Comparison of ENCODE assay signal across 18 cellular contexts in the genomic region with DNA sequence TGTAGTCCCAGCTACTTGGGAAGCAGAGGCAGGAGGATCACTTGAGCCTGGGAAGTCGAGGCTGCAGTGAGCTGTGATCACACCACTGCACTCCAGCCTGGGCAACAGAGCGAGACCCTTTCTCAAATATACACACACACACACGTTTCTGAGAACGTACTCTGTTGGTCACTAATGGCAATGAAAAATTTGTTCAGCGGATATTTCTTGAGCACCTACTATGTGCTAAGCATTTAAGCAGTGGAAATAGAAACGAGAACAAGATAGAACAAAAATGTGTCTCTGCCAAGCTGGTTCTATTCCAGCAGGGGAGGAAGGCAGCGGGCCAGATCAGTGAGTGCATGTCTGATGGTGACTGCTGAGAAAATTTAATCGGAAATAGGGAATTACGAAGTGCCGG. TPM values are rescaled to one million over a fixed set of nuclear protein-coding genes. Genes with fewer than 3 reads are reported as not detected.
DNase-seq lines count a peak whose midpoint lies in the region; ATAC-seq and TF ChIP-seq lines count a peak whose summit lies in the region.
"Had no signal": no experiment of that assay in that cellular context is flagged by ENCODE, and none has a peak within 500 bp of the region (broad histone marks: within the 10 kb centered on the region; RNA-seq: fewer than 3 reads in every experiment).

No MANE protein-coding gene starts in this region.

- peak overlapping the region; percentile 71 for H3K27ac Mint-ChIP-seq in activated CD4-positive, alpha-beta T cell treated with anti-CD3 and anti-CD28 coated beads, Interleukin-2, amount 10 ng/mL, durations not matched to agents 24 days and 14 days
- H3K27ac Mint-ChIP-seq in IgD-negative memory B cell, result peak overlapping the region in 2 of 3 donors; percentile 38 to 91
- H3K27ac Mint-ChIP-seq in activated naive CD8-positive, alpha-beta T cell treated with anti-CD3 and anti-CD28 coated beads, Interleukin-2, amount 10 ng/mL, durations not matched to agents 7 days and 5 days, result peak overlapping the region; percentile 80
- peak overlapping the region; percentile 84 to 97 for H3K27ac Mint-ChIP-seq in natural killer cell

- TF ChIP-seq POLR2A in uterus (IDR thresholded peaks at IDR 0.05), result no peak
- no peak for TF ChIP-seq POLR2A in prostate gland (IDR thresholded peaks at IDR 0.05)

- ATAC-seq in activated naive CD8-positive, alpha-beta T cell treated with anti-CD3 and anti-CD28 coated beads, Interleukin-2, amount 10 ng/mL, durations not matched to agents 7 days and 5 days (ENCODE audit: low read depth), result no peak
- ATAC-seq in natural killer cell, result no peak
- ATAC-seq: psoas muscle had no signal

- POLR2A ChIA-PET in activated naive CD8-positive, alpha-beta T cell treated with anti-CD3 and anti-CD28 coated beads, Interleukin-2, amount 10 ng/mL, durations not matched to agents 7 days and 5 days (lab: Charles Lee), result interaction anchor here (0.8 to 1.6 kb wide), 3 partner anchors 26 to 121 kb away, joined by 4 read pairs; partner anchors contain the start of genes ARPC1A and BUD31

- no peaks in the 10 kb centered on the region for H3K36me3 ChIP-seq in uterus
- H3K36me3 ChIP-seq in prostate gland, result peaks cover 0 to 1% of the 10 kb centered on the region in 2 donors

- peaks cover 42% of the 10 kb centered on the region for H3K36me3 Mint-ChIP-seq in activated CD4-positive, alpha-beta T cell treated with anti-CD3 and anti-CD28 coated beads, Interleukin-2, amount 10 ng/mL, durations not matched to agents 24 days and 14 days (ENCODE audit: low read depth)
- peaks cover 5% of the 10 kb centered on the region for H3K36me3 Mint-ChIP-seq in IgD-negative memory B cell
- H3K36me3 Mint-ChIP-seq in activated naive CD8-positive, alpha-beta T cell treated with anti-CD3 and anti-CD28 coated beads, Interleukin-2, amount 10 ng/mL, durations not matched to agents 7 days and 5 days, result peaks cover 22% of the 10 kb centered on the region
- H3K36me3 Mint-ChIP-seq in natural killer cell, result no peaks in the 10 kb centered on the region

- H3K4me3 ChIP-seq in uterus (no peak overlapping the region), prostate gland (no peak overlapping the region)
- H3K4me3 ChIP-seq: BLaER1, psoas muscle, smooth muscle cell had no signal

- H3K4me3 Mint-ChIP-seq in activated CD4-positive, alpha-beta T cell treated with anti-CD3 and anti-CD28 coated beads, Interleukin-2, amount 10 ng/mL, durations not matched to agents 24 days and 14 days, result no peak overlapping the region
- H3K4me3 Mint-ChIP-seq in IgD-negative memory B cell, result peak overlapping the region in 2 of 4 donors; percentile 41 to 43
- no peak overlapping the region for H3K4me3 Mint-ChIP-seq in activated naive CD8-positive, alpha-beta T cell treated with anti-CD3 and anti-CD28 coated beads, Interleukin-2, amount 10 ng/mL, durations not matched to agents 7 days and 5 days
- no peak overlapping the region for H3K4me3 Mint-ChIP-seq in natural killer cell

- no peaks in the 10 kb centered on the region for H3K9me3 Mint-ChIP-seq in activated CD4-positive, alpha-beta T cell treated with anti-CD3 and anti-CD28 coated beads, Interleukin-2, amount 10 ng/mL, durations not matched to agents 24 days and 14 days
- peaks cover 0 to 2% (median 0%) of the 10 kb centered on the region in 3 donors for H3K9me3 Mint-ChIP-seq in IgD-negative memory B cell
- H3K9me3 Mint-ChIP-seq in activated naive CD8-positive, alpha-beta T cell treated with anti-CD3 and anti-CD28 coated beads, Interleukin-2, amount 10 ng/mL, durations not matched to agents 7 days and 5 days, result no peaks in the 10 kb centered on the region
- H3K9me3 Mint-ChIP-seq in natural killer cell, result no peaks in the 10 kb centered on the region

- no peak for DNase-seq in activated CD4-positive, alpha-beta T cell treated with anti-CD3 and anti-CD28 coated beads, Interleukin-2, amount 10 ng/mL, durations not matched to agents 24 days and 14 days
- no peak for DNase-seq in activated CD4-positive, alpha-beta T cell treated with anti-CD3 and anti-CD28 coated beads, Interleukin-2, amount 50 U/mL, for 1 hour
- DNase-seq in activated naive CD8-positive, alpha-beta T cell treated with anti-CD3 and anti-CD28 coated beads, Interleukin-2, amount 10 ng/mL, durations not matched to agents 7 days and 5 days, result no peak
- no peak for DNase-seq in natural killer cell
- DNase-seq in uterus, result no peak
- no peak for DNase-seq in NCI-H2029 treated with DMSO at 0.1 percent for 48 hours (lab: John Stamatoyannopoulos, UW)
- no peak for DNase-seq in prostate gland (ENCODE audit: low spot score)
- DNase-seq: H7; mammary epithelial cell; NCI-H1417; NCI-H2171 treated with DMSO at 0.1 percent for 48 hours; psoas muscle; SHP77 treated with DMSO at 0.1 percent for 48 hours; stimulated activated CD4-positive, alpha-beta T cell treated with anti-CD3 and anti-CD28 coated beads, Interleukin-4, amount 100 ng/mL, for 1 hour; substantia nigra had no signal

- H3K9me3 ChIP-seq in uterus (no peaks in the 10 kb centered on the region), prostate gland (no peaks in the 10 kb centered on the region)
- H3K9me3 ChIP-seq: BLaER1, psoas muscle had no signal

- H3K4me1 Mint-ChIP-seq in activated CD4-positive, alpha-beta T cell treated with anti-CD3 and anti-CD28 coated beads, Interleukin-2, amount 10 ng/mL, durations not matched to agents 24 days and 14 days, result peaks cover 36% of the 10 kb centered on the region
- H3K4me1 Mint-ChIP-seq in IgD-negative memory B cell (peaks cover 21 to 31% (median 23%) of the 10 kb centered on the region in 3 donors), natural killer cell (peaks cover 37 to 64% of the 10 kb centered on the region in 2 donors)
- peaks cover 34% of the 10 kb centered on the region for H3K4me1 Mint-ChIP-seq in activated naive CD8-positive, alpha-beta T cell treated with anti-CD3 and anti-CD28 coated beads, Interleukin-2, amount 10 ng/mL, durations not matched to agents 7 days and 5 days

- no peaks in the 10 kb centered on the region for H3K27me3 Mint-ChIP-seq in activated CD4-positive, alpha-beta T cell treated with anti-CD3 and anti-CD28 coated beads, Interleukin-2, amount 10 ng/mL, durations not matched to agents 24 days and 14 days
- no peaks in the 10 kb centered on the region for H3K27me3 Mint-ChIP-seq in IgD-negative memory B cell
- H3K27me3 Mint-ChIP-seq in activated naive CD8-positive, alpha-beta T cell treated with anti-CD3 and anti-CD28 coated beads, Interleukin-2, amount 10 ng/mL, durations not matched to agents 7 days and 5 days, result no peaks in the 10 kb centered on the region
- no peaks in the 10 kb centered on the region for H3K27me3 Mint-ChIP-seq in natural killer cell (ENCODE audit: low read depth in 2 of 2)

- H3K27ac ChIP-seq in uterus, result no peak overlapping the region
- no peak overlapping the region for H3K27ac ChIP-seq in prostate gland
- H3K27ac ChIP-seq: BLaER1, psoas muscle had no signal

- WGBS in prostate gland, result 91% methylated on average over 10 of the region's 10 CpGs

- intact Hi-C loops in activated CD4-positive, alpha-beta T cell treated with anti-CD3 and anti-CD28 coated beads, Interleukin-2, amount 10 ng/mL, durations not matched to agents 24 days and 14 days (cut with micrococcal nuclease), result loop anchor here (5.0 kb wide), 2 partner anchors 56 to 241 kb away; partner anchors contain the start of genes ARPC1A and SMURF1
- intact Hi-C loops in natural killer cell (cut with micrococcal nuclease), result no loop called here
- intact Hi-C loops in uterus (cut with DNase I; ENCODE audit: low total_unique reads), result no loop called here
- intact Hi-C loops in prostate gland (cut with DNase I), result no loop called here

- no peaks in the 10 kb centered on the region for H3K27me3 ChIP-seq in uterus
- H3K27me3 ChIP-seq in prostate gland (replicated peaks; ENCODE audit: insufficient read depth), result no peaks in the 10 kb centered on the region
- H3K27me3 ChIP-seq: BLaER1 had no signal

- H3K4me1 ChIP-seq in uterus (peaks cover 0 to 9% of the 10 kb centered on the region in 2 donors), prostate gland (replicated peaks) (no peaks in the 10 kb centered on the region)
- H3K4me1 ChIP-seq: psoas muscle had no signal

- TF ChIP-seq CTCF in natural killer cell (IDR thresholded peaks at IDR 0.05) (no peak), uterus (IDR thresholded peaks at IDR 0.05) (no peak), prostate gland (IDR thresholded peaks at IDR 0.05) (no peak)

RNA-seq across cellular contexts. Expression of gene ARPC1B, which starts 8.7 kb away (rescaled TPM):
- 248 and 250 TPM in 2 replicates for total RNA-seq in activated CD4-positive, alpha-beta T cell treated with anti-CD3 and anti-CD28 coated beads, Interleukin-2, amount 10 ng/mL, durations not matched to agents 24 days and 14 days
- polyA plus RNA-seq in IgD-negative memory B cell, result 728 TPM
- total RNA-seq in activated naive CD8-positive, alpha-beta T cell treated with anti-CD3 and anti-CD28 coated beads, Interleukin-2, amount 10 ng/mL, durations not matched to agents 7 days and 5 days, result 100 to 1,000 TPM; 318 to 319 TPM
- total RNA-seq in natural killer cell (100 to 1,000 TPM; 161 to 184 (median 179) TPM), uterus (100 to 1,000 TPM in 3 of 4 donors, 10 to 100 TPM in 1; 74.5 to 275 (median 196) TPM), prostate gland (10 to 100 TPM; 85.4 to 86.5 TPM)

RNA-seq across cellular contexts. Expression of gene PDAP1, which starts 25.2 kb away (rescaled TPM):
- 167 and 168 TPM in 2 replicates for total RNA-seq in activated CD4-positive, alpha-beta T cell treated with anti-CD3 and anti-CD28 coated beads, Interleukin-2, amount 10 ng/mL, durations not matched to agents 24 days and 14 days
- 33.8 TPM for polyA plus RNA-seq in IgD-negative memory B cell
- 10 to 100 TPM; 87.1 to 93.5 TPM for total RNA-seq in activated naive CD8-positive, alpha-beta T cell treated with anti-CD3 and anti-CD28 coated beads, Interleukin-2, amount 10 ng/mL, durations not matched to agents 7 days and 5 days
- 10 to 100 TPM; 55.3 to 60.6 (median 59.3) TPM for total RNA-seq in natural killer cell
- total RNA-seq in uterus, result 100 to 1,000 TPM in 1 of 4 donors, 10 to 100 TPM in 3; 39.9 to 185 (median 72.1) TPM
- total RNA-seq in prostate gland, result 100 to 1,000 TPM in 1 of 2 donors, 10 to 100 TPM in 1; 98.6 to 103 TPM

RNA-seq across cellular contexts. Expression of gene BUD31, which starts 25.6 kb away (rescaled TPM):
- total RNA-seq in activated CD4-positive, alpha-beta T cell treated with anti-CD3 and anti-CD28 coated beads, Interleukin-2, amount 10 ng/mL, durations not matched to agents 24 days and 14 days, result 136 and 147 TPM in 2 replicates
- polyA plus RNA-seq in IgD-negative memory B cell, result 162 TPM
- 10 to 100 TPM; 80.8 to 90.4 TPM for total RNA-seq in activated naive CD8-positive, alpha-beta T cell treated with anti-CD3 and anti-CD28 coated beads, Interleukin-2, amount 10 ng/mL, durations not matched to agents 7 days and 5 days
- 100 to 1,000 TPM; 145 to 190 (median 187) TPM for total RNA-seq in natural killer cell
- 10 to 100 TPM; 29.4 to 93.2 (median 54.4) TPM for total RNA-seq in uterus
- total RNA-seq in prostate gland, result 10 to 100 TPM; 73.8 to 78.3 TPM

RNA-seq across cellular contexts. Expression of gene PTCD1, which starts 55.4 kb away (rescaled TPM):
- 10.5 and 10.7 TPM in 2 replicates for total RNA-seq in activated CD4-positive, alpha-beta T cell treated with anti-CD3 and anti-CD28 coated beads, Interleukin-2, amount 10 ng/mL, durations not matched to agents 24 days and 14 days
- polyA plus RNA-seq in IgD-negative memory B cell, result 5.5 TPM
- total RNA-seq in activated naive CD8-positive, alpha-beta T cell treated with anti-CD3 and anti-CD28 coated beads, Interleukin-2, amount 10 ng/mL, durations not matched to agents 7 days and 5 days, result 10 to 100 TPM; 10.7 to 11.1 TPM
- total RNA-seq in natural killer cell (1 to 10 TPM; 5.3 to 6.6 (median 6.4) TPM), uterus (10 to 100 TPM in 1 of 4 donors, 1 to 10 TPM in 3; 1.2 to 17.4 (median 7.5) TPM), prostate gland (10 to 100 TPM in 1 of 2 donors, 1 to 10 TPM in 1; 9.1 to 11.8 TPM)

RNA-seq across cellular contexts. Expression of gene CPSF4, which starts 55.5 kb away (rescaled TPM):
- total RNA-seq in activated CD4-positive, alpha-beta T cell treated with anti-CD3 and anti-CD28 coated beads, Interleukin-2, amount 10 ng/mL, durations not matched to agents 24 days and 14 days, result 83.5 and 89.0 TPM in 2 replicates
- 28.7 TPM for polyA plus RNA-seq in IgD-negative memory B cell
- 10 to 100 TPM; 61.5 to 62.1 TPM for total RNA-seq in activated naive CD8-positive, alpha-beta T cell treated with anti-CD3 and anti-CD28 coated beads, Interleukin-2, amount 10 ng/mL, durations not matched to agents 7 days and 5 days
- total RNA-seq in natural killer cell (10 to 100 TPM; 54.0 to 61.6 (median 54.8) TPM), uterus (10 to 100 TPM; 23.8 to 67.9 (median 38.4) TPM), prostate gland (10 to 100 TPM; 40.4 to 97.4 TPM)
